24 cellular contexts compared by ENCODE assay signal in the genomic region with DNA sequence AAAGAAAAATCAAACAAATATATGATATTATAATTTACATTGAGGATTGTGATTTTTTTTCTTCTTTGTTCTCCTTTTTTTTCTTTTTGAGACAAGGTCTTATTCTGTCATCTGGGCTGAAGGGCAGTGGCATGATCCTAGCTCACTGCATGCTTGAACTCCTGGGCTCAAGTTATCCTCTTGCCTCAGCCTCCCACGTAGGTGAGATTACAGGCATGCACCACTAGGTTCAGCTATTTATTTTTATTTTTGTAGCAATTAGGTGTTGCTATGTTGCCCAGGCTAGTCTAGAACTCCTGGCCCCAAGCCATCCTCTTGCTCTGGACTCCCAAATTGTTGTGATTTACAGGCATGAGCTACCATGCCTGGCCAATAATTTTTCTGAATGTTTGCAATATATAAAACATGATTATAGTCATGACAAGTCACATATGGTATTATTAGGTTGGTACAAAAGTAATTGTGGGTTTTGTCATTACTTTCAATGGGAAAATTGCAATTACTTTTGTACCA.
DNase-seq lines count a peak whose midpoint lies in the region; ATAC-seq, FAIRE-seq and TF ChIP-seq lines count a peak whose summit lies in the region.
"Had no signal": no experiment of that assay in that cellular context is flagged by ENCODE, and none has a peak within 500 bp of the region (broad histone marks: within the 10 kb centered on the region; RNA-seq: fewer than 3 reads in every experiment).

No MANE protein-coding gene starts in this region.

- no peak for TF ChIP-seq POLR2A in GM12878 (IDR thresholded peaks at IDR 0.05; ENCODE audit: low read depth, low read length)
- no peak for TF ChIP-seq POLR2A in tibial nerve (IDR thresholded peaks at IDR 0.05)

- RAD21 ChIA-PET in GM12878 (lab: Charles Lee; ENCODE audit: unreplicated experiment), result interaction anchor here (2.1 kb wide), 1 partner anchor 97 kb away, joined by 5 read pairs; no protein-coding TSS in a partner anchor

- no peak for FAIRE-seq in GM12878 (lab: Jason Lieb, UNC)
- FAIRE-seq: A204.1, GM12891, HTR-8/SVneo had no signal

- SMC1A ChIA-PET in GM12878 (lab: Charles Lee; ENCODE audit: uncharacterized antibody, unreplicated experiment), result interaction anchor here (0.8 to 2.2 kb wide), 4 partner anchors 10 to 96 kb away, joined by 3 to 8 read pairs (median 4); no protein-coding TSS in a partner anchor

- peaks cover 3% of the 10 kb centered on the region; the same call in 1 of the 2 replicates for H3K4me1 ChIP-seq in GM12878 (ENCODE audit: control insufficient read depth, insufficient read depth, low read length)
- no peaks in the 10 kb centered on the region for H3K4me1 ChIP-seq in tibial nerve
- H3K4me1 ChIP-seq: Caco-2 had no signal

- H3K9me3 ChIP-seq in GM12878 (replicated peaks; ENCODE audit: control insufficient read depth, insufficient read depth, low read length) (no peaks in the 10 kb centered on the region; the same call in 2 of the 3 replicates), tibial nerve (no peaks in the 10 kb centered on the region)
- H3K9me3 ChIP-seq: Caco-2 had no signal

- H3K9me3 Mint-ChIP-seq in natural killer cell treated with Interleukin-12 subunit alpha and Interleukin-12 subunit beta and Interleukin-15 and Interleukin-18, amount 100 ng/mL, for 72 hours, result peaks cover 8% of the 10 kb centered on the region

- H3K4me3 Mint-ChIP-seq in natural killer cell treated with Interleukin-12 subunit alpha and Interleukin-12 subunit beta and Interleukin-15 and Interleukin-18, amount 100 ng/mL, for 72 hours, result no peak overlapping the region
- H3K4me3 Mint-ChIP-seq: CD4-positive, alpha-beta T cell; HFFc6 had no signal

- no peaks in the 10 kb centered on the region for H4K20me1 ChIP-seq in GM12878 (ENCODE audit: control insufficient read depth, insufficient read depth)

- TF ChIP-seq EP300 in Ishikawa (IDR thresholded peaks at IDR 0.05; ENCODE audit: borderline replicate concordance) (peak; percentile 82), GM12878 (IDR thresholded peaks at IDR 0.05; ENCODE audit: borderline replicate concordance in 1 of 2, control insufficient read depth in 1 of 2, low read depth in 2 of 2, low read length in 2 of 2) (no peak), tibial nerve (IDR thresholded peaks at IDR 0.05) (no peak)

- TF ChIP-seq CTCF in GM12878 (IDR thresholded peaks at IDR 0.05 in 2 of 3, conservative IDR thresholded peaks at IDR 0.05 in 1 of 3; ENCODE audit: control insufficient read depth in 2 of 3, extremely low read depth in 1 of 3, insufficient read depth in 1 of 3, low read depth in 3 of 3, low read length in 3 of 3) (no peak), tibial nerve (IDR thresholded peaks at IDR 0.05) (no peak)

- no peaks in the 10 kb centered on the region for H3K4me1 Mint-ChIP-seq in natural killer cell treated with Interleukin-12 subunit alpha and Interleukin-12 subunit beta and Interleukin-15 and Interleukin-18, amount 100 ng/mL, for 72 hours (ENCODE audit: low read depth in 2 of 2)

- H3K27ac Mint-ChIP-seq in natural killer cell treated with Interleukin-12 subunit alpha and Interleukin-12 subunit beta and Interleukin-15 and Interleukin-18, amount 100 ng/mL, for 72 hours, result no peak overlapping the region
- H3K27ac Mint-ChIP-seq: CD4-positive, alpha-beta T cell; HFFc6 had no signal

- no peaks in the 10 kb centered on the region for H3K79me2 ChIP-seq in GM12878 (ENCODE audit: control insufficient read depth, insufficient read depth, low read length)

- in situ Hi-C loops in Caki2 (cut with HindIII; ENCODE audit: low pct_unique_long_range_greater_than_20kb, low sequenced_read_pairs) (no loop called here), GM12878 (cut with MboI) (no loop called here)

- TF ChIP-seq RAD21 in Ishikawa (IDR thresholded peaks at IDR 0.05; ENCODE audit: low read depth), result no peak
- TF ChIP-seq RAD21 in GM12878 (IDR thresholded peaks at IDR 0.05; ENCODE audit: insufficient read depth, low read depth, low read length), result no peak

- H2AFZ ChIP-seq in GM12878 (ENCODE audit: control insufficient read depth, low read depth, low read length), result no peak overlapping the region

- no peaks in the 10 kb centered on the region for H3K27me3 ChIP-seq in GM12878 (replicated peaks in 1 of 2; ENCODE audit: control insufficient read depth in 2 of 2, insufficient read depth in 2 of 2, low read length in 1 of 2)
- no peaks in the 10 kb centered on the region for H3K27me3 ChIP-seq in tibial nerve

- H3K4me2 ChIP-seq in GM12878 (ENCODE audit: control insufficient read depth, insufficient read depth), result no peak overlapping the region

- CTCF ChIA-PET in GM12878 (lab: Yijun Ruan, JAX), result interaction anchor here (1.1 to 1.2 kb wide), 3 partner anchors 10 to 87 kb away, joined by 3 read pairs; no protein-coding TSS in a partner anchor

- H3K36me3 ChIP-seq in GM12878 (ENCODE audit: control insufficient read depth in 2 of 2, insufficient read depth in 2 of 2, low read length in 1 of 2) (no peaks in the 10 kb centered on the region), tibial nerve (no peaks in the 10 kb centered on the region)

- no peak overlapping the region for H3K4me3 ChIP-seq in GM12878
- H3K4me3 ChIP-seq in tibial nerve, result no peak overlapping the region

- WGBS in GM12878 (ENCODE audit: insufficient coverage, insufficient replicate concordance, low lambda C conversion rate, missing lambda C conversion rate), result 0% methylated on average over 1 of the region's 1 CpG
- WGBS in tibial nerve, 2 donors, result 63 to 79% methylated on average over 1 of the region's 1 CpG

- intact Hi-C loops in GM12878 (cut with micrococcal nuclease; ENCODE audit: unreplicated experiment) (no loop called here), left colon (cut with DNase I, micrococcal nuclease) (no loop called here)

- DNase-seq in Caki2 (ENCODE audit: low read depth) (peak; percentile 34), GM12878 (ENCODE audit: low read depth, low spot score) (no peak), left kidney (ENCODE audit: low read depth, low spot score) (peak; percentile 56), left colon (no peak), tibial nerve (ENCODE audit: low spot score in 2 of 2) (no peak)
- no peak for DNase-seq in natural killer cell treated with Interleukin-12 subunit alpha and Interleukin-12 subunit beta and Interleukin-15 and Interleukin-18, amount 100 ng/mL, for 72 hours (ENCODE audit: low spot score)
- DNase-seq: ACHN; Caco-2; CD4-positive, alpha-beta T cell; DMS53; DND-41; EL; GOT3; H7; HFFc6; IMR-90; KBM-7 had no signal

- H3K27ac ChIP-seq in GM12878 (ENCODE audit: control insufficient read depth, insufficient read depth) (no peak overlapping the region), tibial nerve (no peak overlapping the region)
- H3K27ac ChIP-seq: C4-2B had no signal

- ATAC-seq in GM12878 (peak; percentile 54), left colon (no peak), GM18873 (IDR thresholded peaks at IDR 0.05; ENCODE audit: low FRiP score, unreplicated experiment) (no peak)
- ATAC-seq in natural killer cell treated with Interleukin-12 subunit alpha and Interleukin-12 subunit beta and Interleukin-15 and Interleukin-18, amount 100 ng/mL, for 72 hours, result no peak
- ATAC-seq: HCT116 had no signal

- no peaks in the 10 kb centered on the region for H3K36me3 Mint-ChIP-seq in natural killer cell treated with Interleukin-12 subunit alpha and Interleukin-12 subunit beta and Interleukin-15 and Interleukin-18, amount 100 ng/mL, for 72 hours

- no TSS peak for BruUV-seq in GM12878 (replicated peaks; lab: Mats Ljungman, UMichigan)

- no peaks in the 10 kb centered on the region for H3K27me3 Mint-ChIP-seq in natural killer cell treated with Interleukin-12 subunit alpha and Interleukin-12 subunit beta and Interleukin-15 and Interleukin-18, amount 100 ng/mL, for 72 hours
- H3K27me3 Mint-ChIP-seq: CD4-positive, alpha-beta T cell had no signal

- POLR2A ChIA-PET in GM12878 (lab: Charles Lee), result no interaction called here

- H3K9ac ChIP-seq in GM12878 (ENCODE audit: control insufficient read depth, insufficient read depth, low read length), result no peak overlapping the region

TF ChIP-seq in Ishikawa, 13 proteins besides CTCF, POLR2A, EP300 and RAD21 (continues in another document):
- TF ChIP-seq TAF1 (IDR thresholded peaks at IDR 0.05; ENCODE audit: low read depth) (no peak), FOXM1 (IDR thresholded peaks at IDR 0.05; ENCODE audit: borderline replicate concordance, low read depth) (peak; percentile 65), YY1 (IDR thresholded peaks at IDR 0.05; ENCODE audit: low read depth) (no peak), CREB1 (IDR thresholded peaks at IDR 0.05; ENCODE audit: low read depth) (no peak), CEBPB (IDR thresholded peaks at IDR 0.05) (no peak; the same call in 1 of the 2 replicates), NFIC (IDR thresholded peaks at IDR 0.05) (peak; percentile 81), ZBTB7A (IDR thresholded peaks at IDR 0.05; ENCODE audit: low read depth) (no peak), TEAD4 (IDR thresholded peaks at IDR 0.05) (peak; percentile 55), EGR1 (IDR thresholded peaks at IDR 0.05) (peak; percentile 49), TCF12 (IDR thresholded peaks at IDR 0.05; ENCODE audit: low read depth) (peak; percentile 82)
- TF ChIP-seq, protein P1, sequence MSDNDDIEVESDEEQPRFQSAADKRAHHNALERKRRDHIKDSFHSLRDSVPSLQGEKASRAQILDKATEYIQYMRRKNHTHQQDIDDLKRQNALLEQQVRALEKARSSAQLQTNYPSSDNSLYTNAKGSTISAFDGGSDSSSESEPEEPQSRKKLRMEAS (IDR thresholded peaks at IDR 0.05), result no peak

TF ChIP-seq in GM12878, 131 proteins besides CTCF, POLR2A, EP300 and RAD21:
- TF ChIP-seq NR2F1 (conservative IDR thresholded peaks at IDR 0.05), result no peak
- TF ChIP-seq, protein P2, sequence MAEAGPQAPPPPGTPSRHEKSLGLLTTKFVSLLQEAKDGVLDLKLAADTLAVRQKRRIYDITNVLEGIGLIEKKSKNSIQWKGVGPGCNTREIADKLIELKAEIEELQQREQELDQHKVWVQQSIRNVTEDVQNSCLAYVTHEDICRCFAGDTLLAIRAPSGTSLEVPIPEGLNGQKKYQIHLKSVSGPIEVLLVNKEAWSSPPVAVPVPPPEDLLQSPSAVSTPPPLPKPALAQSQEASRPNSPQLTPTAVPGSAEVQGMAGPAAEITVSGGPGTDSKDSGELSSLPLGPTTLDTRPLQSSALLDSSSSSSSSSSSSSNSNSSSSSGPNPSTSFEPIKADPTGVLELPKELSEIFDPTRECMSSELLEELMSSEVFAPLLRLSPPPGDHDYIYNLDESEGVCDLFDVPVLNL (IDR thresholded peaks at IDR 0.05; ENCODE audit: low read depth, low read length), result no peak
- no peak for TF ChIP-seq TAF1 (IDR thresholded peaks at IDR 0.05; ENCODE audit: borderline replicate concordance, low read depth, low read length)
- TF ChIP-seq SMARCA5 (IDR thresholded peaks at IDR 0.05), result no peak
- no peak for TF ChIP-seq ZNF217 (IDR thresholded peaks at IDR 0.05)
- TF ChIP-seq SIN3A (IDR thresholded peaks at IDR 0.05; ENCODE audit: low read depth, low read length), result no peak
- TF ChIP-seq KLF5 (IDR thresholded peaks at IDR 0.05; ENCODE audit: partially characterized antibody), result no peak
- no peak for TF ChIP-seq SUZ12 (IDR thresholded peaks at IDR 0.05; ENCODE audit: unreplicated experiment)

Comparison
In these comparisons a context has a peak if more than half of its experiments do, and no peak if none do; other contexts are left out.
1. DNase-seq: peak in Caki2 (single experiment) and left kidney (single experiment); none in GM12878 (single experiment), left colon (0 of 2), natural killer cell treated with Interleukin-12 subunit alpha and Interleukin-12 subunit beta and Interleukin-15 and Interleukin-18, amount 100 ng/mL, for 72 hours (single experiment) and tibial nerve (0 of 2).